1 cellular context compared by ENCODE assay signal in the genomic region with DNA sequence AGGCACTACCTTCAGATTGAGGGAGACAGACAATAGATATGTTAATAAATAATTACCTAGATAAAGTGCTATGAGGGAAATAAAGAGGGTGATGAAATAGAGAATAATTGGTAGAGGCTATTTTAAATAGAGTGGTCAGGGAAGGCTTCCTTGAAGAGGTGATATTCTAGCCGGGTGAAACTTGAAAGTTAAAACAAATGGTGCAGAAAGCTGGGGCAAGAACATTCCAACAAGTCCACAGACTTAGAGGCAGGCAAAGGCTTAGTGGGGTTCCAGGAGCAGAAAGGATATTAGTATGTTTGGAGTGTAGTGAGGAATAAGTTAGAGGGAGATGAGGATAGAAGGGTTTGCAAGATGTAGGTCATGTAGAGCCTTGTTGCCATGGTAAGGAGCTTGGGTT.
TF ChIP-seq lines count a peak whose summit lies in the region.

No MANE protein-coding gene starts in this region.

TF ChIP-seq in K562, 482 proteins besides CTCF, POLR2A, EP300 and RAD21:
- no peak for TF ChIP-seq PPARD (CRISPR knock-in tag; IDR thresholded peaks at IDR 0.05)
- TF ChIP-seq, protein P1, sequence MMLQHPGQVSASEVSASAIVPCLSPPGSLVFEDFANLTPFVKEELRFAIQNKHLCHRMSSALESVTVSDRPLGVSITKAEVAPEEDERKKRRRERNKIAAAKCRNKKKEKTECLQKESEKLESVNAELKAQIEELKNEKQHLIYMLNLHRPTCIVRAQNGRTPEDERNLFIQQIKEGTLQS (IDR thresholded peaks at IDR 0.05): 0 out of 2 replicates have a peak, but pooled peaks have one; percentile 16
- TF ChIP-seq, protein P1 (CRISPR knock-in tag; conservative IDR thresholded peaks at IDR 0.05): no peak
- TF ChIP-seq ZFP36 (IDR thresholded peaks at IDR 0.05; ENCODE audit: low read depth, low read length, partially characterized antibody): peak; percentile 71
TF ChIP-seq in K562: peak in this region for 2.
